ENCODE assay signal across 1 cellular context in genomic region chr9:23829580-23830458, GRCh38.
TF ChIP-seq lines count a peak whose summit lies in the region.

No MANE protein-coding gene starts in this region.

TF ChIP-seq in SK-N-SH treated with all-trans-retinoic acid at 6 μM for 48 hours, 23 proteins besides CTCF, POLR2A, EP300 and RAD21 (continued from another document):
- TF ChIP-seq RARB (CRISPR knock-in tag; IDR thresholded peaks at IDR 0.05), result no peak
